Comparison of ENCODE assay signal across 22 cellular contexts in genomic region chr14:33675415-33676130, GRCh38.
DNase-seq lines count a peak whose midpoint lies in the region; ATAC-seq, FAIRE-seq and TF ChIP-seq lines count a peak whose summit lies in the region.
"Had no signal": no experiment of that assay in that cellular context is flagged by ENCODE, and none has a peak within 500 bp of the region (broad histone marks: within the 10 kb centered on the region; RNA-seq: fewer than 3 reads in every experiment).

No MANE protein-coding gene starts in this region.

- no peaks in the 10 kb centered on the region for H3K9me1 ChIP-seq in keratinocyte (ENCODE audit: control insufficient read depth, extremely low read depth, insufficient read depth, low read length)

- H3K4me1 Mint-ChIP-seq in astrocyte (ENCODE audit: low read depth, unreplicated experiment), result peaks cover 35% of the 10 kb centered on the region
- no peaks in the 10 kb centered on the region for H3K4me1 Mint-ChIP-seq in T-helper 2 cell treated with Interferon-gamma antibody and Interleukin-4, amounts not matched to agents 5 μg/mL and 100 μg/mL, for 36 hours (ENCODE audit: low read depth)
- H3K4me1 Mint-ChIP-seq: activated CD4-positive, alpha-beta T cell treated with anti-CD3 and anti-CD28 coated beads for 36 hours; naive thymus-derived CD4-positive, alpha-beta T cell; stimulated activated effector memory CD8-positive, alpha-beta T cell treated with anti-CD3 and anti-CD28 coated beads, Interleukin-12 subunit alpha, Interleukin-12 subunit beta, amount 100 ng/mL, for 72 hours had no signal

- DNase-seq in astrocyte (ENCODE audit: low read depth) (peak; percentile 44), keratinocyte (ENCODE audit: low read depth, low spot score) (no peak), DMS 273 (lab: John Stamatoyannopoulos, UW; ENCODE audit: unreplicated experiment) (no peak), AML-193 (lab: John Stamatoyannopoulos, UW) (no peak)
- no peak for DNase-seq in T-helper 2 cell treated with Interferon-gamma antibody and Interleukin-4, amounts not matched to agents 5 μg/mL and 100 μg/mL, for 36 hours (ENCODE audit: low spot score)
- DNase-seq: GDM1; GOT3; HFFc6; IMR-90; naive thymus-derived CD4-positive, alpha-beta T cell; NCI-H1694; NCI-H446 treated with DMSO at 0.1 percent for 48 hours had no signal

- no peak for FAIRE-seq in astrocyte (lab: Jason Lieb, UNC)
- FAIRE-seq in keratinocyte (lab: Jason Lieb, UNC), result no peak
- FAIRE-seq: colon had no signal

- TF ChIP-seq CTCF in KMS-11 (conservative IDR thresholded peaks at IDR 0.05; ENCODE audit: low read depth, low read length) (no peak), astrocyte (IDR thresholded peaks at IDR 0.05; ENCODE audit: insufficient read depth, low read depth, low read length) (no peak), keratinocyte (optimal IDR thresholded peaks at IDR 0.05 in 1 of 3, IDR thresholded peaks at IDR 0.05 in 1 of 3, conservative IDR thresholded peaks at IDR 0.05 in 1 of 3; ENCODE audit: extremely low read depth in 1 of 3, insufficient read depth in 2 of 3, low read length in 3 of 3) (no peak)

- H3K4me3 ChIP-seq in ACC112 (ENCODE audit: low read depth, low read length) (peak overlapping the region; percentile 70), KMS-11 (IDR thresholded peaks at IDR 0.05; ENCODE audit: insufficient read depth, low read depth, low read length) (no peak overlapping the region), astrocyte (ENCODE audit: insufficient read depth, low read depth, low read length) (no peak overlapping the region), keratinocyte (ENCODE audit: control insufficient read depth in 2 of 3, extremely low read depth in 1 of 3, insufficient read depth in 2 of 3, low read depth in 1 of 3, low read length in 3 of 3) (no peak overlapping the region)
- H3K4me3 ChIP-seq: prostate gland, transverse colon had no signal

- peak overlapping the region; percentile 66 for H2AFZ ChIP-seq in ACC112 (ENCODE audit: low read length, unreplicated experiment)
- peak overlapping the region; percentile 89 for H2AFZ ChIP-seq in KMS-11 (ENCODE audit: low read depth)
- H2AFZ ChIP-seq in astrocyte (ENCODE audit: low read depth, low read length), result no peak overlapping the region
- H2AFZ ChIP-seq in keratinocyte (ENCODE audit: control insufficient read depth, low read length), result peak overlapping the region; percentile 30

- H3K36me3 ChIP-seq in ACC112 (ENCODE audit: insufficient read depth, low read length) (no peaks in the 10 kb centered on the region), KMS-11 (ENCODE audit: insufficient read depth) (no peaks in the 10 kb centered on the region), astrocyte (ENCODE audit: insufficient read depth, low read length) (no peaks in the 10 kb centered on the region), keratinocyte (ENCODE audit: control insufficient read depth in 2 of 2, extremely low read depth in 1 of 2, insufficient read depth in 2 of 2, low read length in 2 of 2) (no peaks in the 10 kb centered on the region)
- H3K36me3 ChIP-seq: neutrophil, prostate gland, transverse colon had no signal

- no peaks in the 10 kb centered on the region for H3K9me3 ChIP-seq in astrocyte (ENCODE audit: insufficient read depth, low read depth, low read length)
- no peaks in the 10 kb centered on the region for H3K9me3 ChIP-seq in keratinocyte (ENCODE audit: control insufficient read depth, low read depth, low read length)
- H3K9me3 ChIP-seq: neutrophil, prostate gland, transverse colon had no signal

- H3K27me3 Mint-ChIP-seq in astrocyte (ENCODE audit: low read depth, unreplicated experiment), result no peaks in the 10 kb centered on the region
- no peaks in the 10 kb centered on the region for H3K27me3 Mint-ChIP-seq in T-helper 2 cell treated with Interferon-gamma antibody and Interleukin-4, amounts not matched to agents 5 μg/mL and 100 μg/mL, for 36 hours (ENCODE audit: low read depth)

- H3K27ac Mint-ChIP-seq in astrocyte (ENCODE audit: unreplicated experiment), result no peak overlapping the region
- no peak overlapping the region for H3K27ac Mint-ChIP-seq in T-helper 2 cell treated with Interferon-gamma antibody and Interleukin-4, amounts not matched to agents 5 μg/mL and 100 μg/mL, for 36 hours
- H3K27ac Mint-ChIP-seq: activated CD4-positive, alpha-beta T cell treated with anti-CD3 and anti-CD28 coated beads for 36 hours; activated naive CD4-positive, alpha-beta T cell treated with anti-CD3 and anti-CD28 coated beads, Interleukin-2, amount 50 U/mL, for 72 hours; HFFc6; naive thymus-derived CD4-positive, alpha-beta T cell; stimulated activated effector memory CD8-positive, alpha-beta T cell treated with anti-CD3 and anti-CD28 coated beads, Interleukin-12 subunit alpha, Interleukin-12 subunit beta, amount 100 ng/mL, for 72 hours had no signal

- dilution Hi-C loops in keratinocyte (cut with MboI; ENCODE audit: extremely low pct_ligation_motif_present, low sequenced_read_pairs), result no loop called here

- H3K4me3 Mint-ChIP-seq in astrocyte (ENCODE audit: unreplicated experiment), result no peak overlapping the region
- no peak overlapping the region for H3K4me3 Mint-ChIP-seq in T-helper 2 cell treated with Interferon-gamma antibody and Interleukin-4, amounts not matched to agents 5 μg/mL and 100 μg/mL, for 36 hours
- H3K4me3 Mint-ChIP-seq: activated CD4-positive, alpha-beta T cell treated with anti-CD3 and anti-CD28 coated beads for 36 hours; HFFc6; stimulated activated effector memory CD8-positive, alpha-beta T cell treated with anti-CD3 and anti-CD28 coated beads, Interleukin-12 subunit alpha, Interleukin-12 subunit beta, amount 100 ng/mL, for 72 hours had no signal

- H3K9ac ChIP-seq in KMS-11 (no peak overlapping the region), astrocyte (ENCODE audit: low read length) (peak overlapping the region; percentile 26), keratinocyte (ENCODE audit: control insufficient read depth, extremely low read depth, insufficient read depth, low read length) (no peak overlapping the region)

- ATAC-seq in activated CD4-positive, CD25-positive, alpha-beta regulatory T cell treated with anti-CD3 and anti-CD28 coated beads, Interleukin-2, amount 50 U/mL, for 24 hours, result no peak
- ATAC-seq: activated CD4-positive, alpha-beta T cell treated with anti-CD3 and anti-CD28 coated beads for 36 hours; naive thymus-derived CD4-positive, alpha-beta T cell; stimulated activated effector memory CD8-positive, alpha-beta T cell treated with anti-CD3 and anti-CD28 coated beads, Interleukin-12 subunit alpha, Interleukin-12 subunit beta, amount 100 ng/mL, for 72 hours had no signal

- H3K9me3 Mint-ChIP-seq in astrocyte (ENCODE audit: unreplicated experiment), result peaks cover 3% of the 10 kb centered on the region
- no peaks in the 10 kb centered on the region for H3K9me3 Mint-ChIP-seq in T-helper 2 cell treated with Interferon-gamma antibody and Interleukin-4, amounts not matched to agents 5 μg/mL and 100 μg/mL, for 36 hours
- H3K9me3 Mint-ChIP-seq: activated naive CD4-positive, alpha-beta T cell treated with anti-CD3 and anti-CD28 coated beads, Interleukin-2, amount 50 U/mL, for 72 hours; HFFc6; stimulated activated effector memory CD8-positive, alpha-beta T cell treated with anti-CD3 and anti-CD28 coated beads, Interleukin-12 subunit alpha, Interleukin-12 subunit beta, amount 100 ng/mL, for 72 hours had no signal

- no peaks in the 10 kb centered on the region for H3K36me3 Mint-ChIP-seq in astrocyte (ENCODE audit: low read depth, unreplicated experiment)
- no peaks in the 10 kb centered on the region for H3K36me3 Mint-ChIP-seq in T-helper 2 cell treated with Interferon-gamma antibody and Interleukin-4, amounts not matched to agents 5 μg/mL and 100 μg/mL, for 36 hours (ENCODE audit: low read depth)
- H3K36me3 Mint-ChIP-seq: activated naive CD4-positive, alpha-beta T cell treated with anti-CD3 and anti-CD28 coated beads, Interleukin-2, amount 50 U/mL, for 72 hours; naive thymus-derived CD4-positive, alpha-beta T cell; stimulated activated effector memory CD8-positive, alpha-beta T cell treated with anti-CD3 and anti-CD28 coated beads, Interleukin-12 subunit alpha, Interleukin-12 subunit beta, amount 100 ng/mL, for 72 hours had no signal

- H3K4me2 ChIP-seq in KMS-11, result peak overlapping the region; percentile 70
- H3K4me2 ChIP-seq in astrocyte (ENCODE audit: low read length), result peak overlapping the region; percentile 49
- no peak overlapping the region for H3K4me2 ChIP-seq in keratinocyte (ENCODE audit: control insufficient read depth, extremely low read depth, insufficient read depth, low read depth, low read length)

- no peaks in the 10 kb centered on the region for H3K27me3 ChIP-seq in ACC112 (ENCODE audit: insufficient read depth, low read length)
- no peaks in the 10 kb centered on the region for H3K27me3 ChIP-seq in KMS-11 (ENCODE audit: insufficient read depth, low read depth)
- no peaks in the 10 kb centered on the region for H3K27me3 ChIP-seq in astrocyte (ENCODE audit: insufficient read depth, low read length)
- H3K27me3 ChIP-seq in keratinocyte (ENCODE audit: control insufficient read depth, extremely low read depth, insufficient read depth, low read length), result no peaks in the 10 kb centered on the region
- H3K27me3 ChIP-seq: neutrophil, transverse colon had no signal

- H3K79me2 ChIP-seq in ACC112 (ENCODE audit: control insufficient read depth, insufficient read depth, low read length, unreplicated experiment) (no peaks in the 10 kb centered on the region), KMS-11 (ENCODE audit: insufficient read depth, low read depth) (no peaks in the 10 kb centered on the region), astrocyte (ENCODE audit: insufficient read depth, low read length) (no peaks in the 10 kb centered on the region), keratinocyte (ENCODE audit: control insufficient read depth, insufficient read depth, low read length) (no peaks in the 10 kb centered on the region)

- H4K20me1 ChIP-seq in KMS-11 (ENCODE audit: insufficient read depth), result no peaks in the 10 kb centered on the region
- H4K20me1 ChIP-seq in astrocyte (ENCODE audit: insufficient read depth, low read length), result no peaks in the 10 kb centered on the region
- H4K20me1 ChIP-seq in keratinocyte (ENCODE audit: control insufficient read depth, extremely low read depth, insufficient read depth, low read length), result no peaks in the 10 kb centered on the region

- 0 out of 2 replicates have a peak overlapping the region, but pooled peaks have one; percentile 13 for H3K27ac ChIP-seq in ACC112 (ENCODE audit: low read depth, low read length)
- H3K27ac ChIP-seq in KMS-11, result no peak overlapping the region
- peak overlapping the region; percentile 1 for H3K27ac ChIP-seq in astrocyte (ENCODE audit: low read depth, low read length)
- no peak overlapping the region for H3K27ac ChIP-seq in keratinocyte (ENCODE audit: control insufficient read depth, insufficient read depth, low read length)
- H3K27ac ChIP-seq: neutrophil, prostate gland, transverse colon had no signal

- H3K4me1 ChIP-seq in ACC112 (ENCODE audit: control insufficient read depth, insufficient read depth, low read length, unreplicated experiment) (peaks cover 32% of the 10 kb centered on the region), KMS-11 (ENCODE audit: low read depth, poor library complexity, severe bottlenecking) (peaks cover 12% of the 10 kb centered on the region), astrocyte (ENCODE audit: insufficient read depth, low read length) (peaks cover 25% of the 10 kb centered on the region), keratinocyte (ENCODE audit: control insufficient read depth, extremely low read depth, insufficient read depth, low read length) (peaks cover 14% of the 10 kb centered on the region)
- H3K4me1 ChIP-seq: prostate gland, transverse colon had no signal

Comparison
In these comparisons a context has a peak if more than half of its experiments do, and no peak if none do; other contexts are left out.
1. H3K27ac ChIP-seq: peak in ACC112 (single experiment) and astrocyte (single experiment); none in KMS-11 (single experiment) and keratinocyte (single experiment).